In genomic region chr6:68639826-68640505, GRCh38 we compare ENCODE assay signal across 2 cellular contexts.
TF ChIP-seq lines count a peak whose summit lies in the region.

No MANE protein-coding gene starts in this region.

TF ChIP-seq in liver, 16 proteins besides CTCF, POLR2A, EP300 and RAD21 (continued from another document):
- TF ChIP-seq ZBTB33 (IDR thresholded peaks at IDR 0.05) (no peak), NR2F2 (IDR thresholded peaks at IDR 0.05) (no peak), YY1 (IDR thresholded peaks at IDR 0.05) (no peak), JUND (IDR thresholded peaks at IDR 0.05) (no peak)
- TF ChIP-seq, protein P1, sequence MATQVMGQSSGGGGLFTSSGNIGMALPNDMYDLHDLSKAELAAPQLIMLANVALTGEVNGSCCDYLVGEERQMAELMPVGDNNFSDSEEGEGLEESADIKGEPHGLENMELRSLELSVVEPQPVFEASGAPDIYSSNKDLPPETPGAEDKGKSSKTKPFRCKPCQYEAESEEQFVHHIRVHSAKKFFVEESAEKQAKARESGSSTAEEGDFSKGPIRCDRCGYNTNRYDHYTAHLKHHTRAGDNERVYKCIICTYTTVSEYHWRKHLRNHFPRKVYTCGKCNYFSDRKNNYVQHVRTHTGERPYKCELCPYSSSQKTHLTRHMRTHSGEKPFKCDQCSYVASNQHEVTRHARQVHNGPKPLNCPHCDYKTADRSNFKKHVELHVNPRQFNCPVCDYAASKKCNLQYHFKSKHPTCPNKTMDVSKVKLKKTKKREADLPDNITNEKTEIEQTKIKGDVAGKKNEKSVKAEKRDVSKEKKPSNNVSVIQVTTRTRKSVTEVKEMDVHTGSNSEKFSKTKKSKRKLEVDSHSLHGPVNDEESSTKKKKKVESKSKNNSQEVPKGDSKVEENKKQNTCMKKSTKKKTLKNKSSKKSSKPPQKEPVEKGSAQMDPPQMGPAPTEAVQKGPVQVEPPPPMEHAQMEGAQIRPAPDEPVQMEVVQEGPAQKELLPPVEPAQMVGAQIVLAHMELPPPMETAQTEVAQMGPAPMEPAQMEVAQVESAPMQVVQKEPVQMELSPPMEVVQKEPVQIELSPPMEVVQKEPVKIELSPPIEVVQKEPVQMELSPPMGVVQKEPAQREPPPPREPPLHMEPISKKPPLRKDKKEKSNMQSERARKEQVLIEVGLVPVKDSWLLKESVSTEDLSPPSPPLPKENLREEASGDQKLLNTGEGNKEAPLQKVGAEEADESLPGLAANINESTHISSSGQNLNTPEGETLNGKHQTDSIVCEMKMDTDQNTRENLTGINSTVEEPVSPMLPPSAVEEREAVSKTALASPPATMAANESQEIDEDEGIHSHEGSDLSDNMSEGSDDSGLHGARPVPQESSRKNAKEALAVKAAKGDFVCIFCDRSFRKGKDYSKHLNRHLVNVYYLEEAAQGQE (IDR thresholded peaks at IDR 0.05) = no peak

TF ChIP-seq in HepG2, 621 proteins besides CTCF, POLR2A, EP300 and RAD21:
- TF ChIP-seq, protein P2, sequence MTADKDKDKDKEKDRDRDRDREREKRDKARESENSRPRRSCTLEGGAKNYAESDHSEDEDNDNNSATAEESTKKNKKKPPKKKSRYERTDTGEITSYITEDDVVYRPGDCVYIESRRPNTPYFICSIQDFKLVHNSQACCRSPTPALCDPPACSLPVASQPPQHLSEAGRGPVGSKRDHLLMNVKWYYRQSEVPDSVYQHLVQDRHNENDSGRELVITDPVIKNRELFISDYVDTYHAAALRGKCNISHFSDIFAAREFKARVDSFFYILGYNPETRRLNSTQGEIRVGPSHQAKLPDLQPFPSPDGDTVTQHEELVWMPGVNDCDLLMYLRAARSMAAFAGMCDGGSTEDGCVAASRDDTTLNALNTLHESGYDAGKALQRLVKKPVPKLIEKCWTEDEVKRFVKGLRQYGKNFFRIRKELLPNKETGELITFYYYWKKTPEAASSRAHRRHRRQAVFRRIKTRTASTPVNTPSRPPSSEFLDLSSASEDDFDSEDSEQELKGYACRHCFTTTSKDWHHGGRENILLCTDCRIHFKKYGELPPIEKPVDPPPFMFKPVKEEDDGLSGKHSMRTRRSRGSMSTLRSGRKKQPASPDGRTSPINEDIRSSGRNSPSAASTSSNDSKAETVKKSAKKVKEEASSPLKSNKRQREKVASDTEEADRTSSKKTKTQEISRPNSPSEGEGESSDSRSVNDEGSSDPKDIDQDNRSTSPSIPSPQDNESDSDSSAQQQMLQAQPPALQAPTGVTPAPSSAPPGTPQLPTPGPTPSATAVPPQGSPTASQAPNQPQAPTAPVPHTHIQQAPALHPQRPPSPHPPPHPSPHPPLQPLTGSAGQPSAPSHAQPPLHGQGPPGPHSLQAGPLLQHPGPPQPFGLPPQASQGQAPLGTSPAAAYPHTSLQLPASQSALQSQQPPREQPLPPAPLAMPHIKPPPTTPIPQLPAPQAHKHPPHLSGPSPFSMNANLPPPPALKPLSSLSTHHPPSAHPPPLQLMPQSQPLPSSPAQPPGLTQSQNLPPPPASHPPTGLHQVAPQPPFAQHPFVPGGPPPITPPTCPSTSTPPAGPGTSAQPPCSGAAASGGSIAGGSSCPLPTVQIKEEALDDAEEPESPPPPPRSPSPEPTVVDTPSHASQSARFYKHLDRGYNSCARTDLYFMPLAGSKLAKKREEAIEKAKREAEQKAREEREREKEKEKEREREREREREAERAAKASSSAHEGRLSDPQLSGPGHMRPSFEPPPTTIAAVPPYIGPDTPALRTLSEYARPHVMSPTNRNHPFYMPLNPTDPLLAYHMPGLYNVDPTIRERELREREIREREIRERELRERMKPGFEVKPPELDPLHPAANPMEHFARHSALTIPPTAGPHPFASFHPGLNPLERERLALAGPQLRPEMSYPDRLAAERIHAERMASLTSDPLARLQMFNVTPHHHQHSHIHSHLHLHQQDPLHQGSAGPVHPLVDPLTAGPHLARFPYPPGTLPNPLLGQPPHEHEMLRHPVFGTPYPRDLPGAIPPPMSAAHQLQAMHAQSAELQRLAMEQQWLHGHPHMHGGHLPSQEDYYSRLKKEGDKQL (CRISPR knock-in tag; IDR thresholded peaks at IDR 0.05; ENCODE audit: low read depth) = no peak
- no peak for TF ChIP-seq RBM22 (optimal IDR thresholded peaks at IDR 0.05; ENCODE audit: low read length)
- no peak for TF ChIP-seq ISX (CRISPR knock-in tag; conservative IDR thresholded peaks at IDR 0.05)
- TF ChIP-seq MZF1 (CRISPR knock-in tag; IDR thresholded peaks at IDR 0.05; ENCODE audit: borderline replicate concordance) = no peak
- TF ChIP-seq MIER3 (CRISPR knock-in tag; IDR thresholded peaks at IDR 0.05; ENCODE audit: borderline replicate concordance) = no peak
- no peak for TF ChIP-seq ZFP90 (CRISPR knock-in tag; IDR thresholded peaks at IDR 0.05; ENCODE audit: borderline replicate concordance)
- TF ChIP-seq, protein P3, sequence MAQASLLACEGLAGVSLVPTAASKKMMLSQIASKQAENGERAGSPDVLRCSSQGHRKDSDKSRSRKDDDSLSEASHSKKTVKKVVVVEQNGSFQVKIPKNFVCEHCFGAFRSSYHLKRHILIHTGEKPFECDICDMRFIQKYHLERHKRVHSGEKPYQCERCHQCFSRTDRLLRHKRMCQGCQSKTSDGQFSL (CRISPR knock-in tag; IDR thresholded peaks at IDR 0.05) = no peak
